ENCODE assay signal across 39 cellular contexts in the genomic region with DNA sequence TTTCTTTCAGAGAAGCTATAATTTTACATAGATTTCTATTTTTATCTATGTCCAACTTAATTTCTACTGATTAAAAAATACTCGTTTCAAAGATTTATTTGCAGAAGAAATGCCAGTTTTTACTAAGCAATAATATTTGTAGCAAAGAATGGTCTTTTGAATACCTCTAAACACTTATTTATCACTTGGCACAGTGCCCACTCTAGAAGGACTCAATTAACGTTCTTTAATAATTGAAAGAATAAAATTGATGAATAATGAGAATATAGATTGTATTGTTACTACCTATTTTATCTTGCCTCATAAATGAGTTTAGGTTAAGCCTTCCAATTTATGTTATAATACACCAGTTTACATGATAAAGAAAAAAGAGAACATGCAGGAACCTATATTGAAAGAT.
"Had no signal": no experiment of that assay in that cellular context is flagged by ENCODE, and none has a peak within 500 bp of the region (broad histone marks: within the 10 kb centered on the region; RNA-seq: fewer than 3 reads in every experiment).

No MANE protein-coding gene starts in this region.

- FAIRE-seq: astrocyte, bronchial epithelial cell had no signal

- ATAC-seq: activated naive CD4-positive, alpha-beta T cell treated with anti-CD3 and anti-CD28 coated beads, Interleukin-2, amount 50 U/mL, for 72 hours; activated naive CD8-positive, alpha-beta T cell treated with anti-CD3 and anti-CD28 coated beads, Interleukin-2, amount 50 U/mL, for 24 hours; activated T-cell treated with anti-CD3 and anti-CD28 coated beads, Interleukin-2, amount 50 U/mL, for 4 hours; activated T-cell treated with anti-CD3 and anti-CD28 coated beads, Interleukin-2, amount 50 U/mL, for 72 hours; activated T-helper 17 cell treated with anti-CD3 and anti-CD28 coated beads, Interleukin-2, amount 50 U/mL, for 72 hours; body of pancreas had no signal

- H3K27me3 ChIP-seq: adrenal gland, ascending aorta, body of pancreas, brain microvascular endothelial cell, breast epithelium, cardiac muscle cell had no signal

- H3K27me3 Mint-ChIP-seq: activated naive CD4-positive, alpha-beta T cell treated with anti-CD3 and anti-CD28 coated beads, Interleukin-2, amount 10 ng/mL, durations not matched to agents 7 days and 5 days; activated naive CD4-positive, alpha-beta T cell treated with anti-CD3 and anti-CD28 coated beads, Interleukin-2, amount 50 U/mL, for 24 hours; activated naive CD8-positive, alpha-beta T cell; activated naive CD8-positive, alpha-beta T cell treated with anti-CD3 and anti-CD28 coated beads for 36 hours; activated naive CD8-positive, alpha-beta T cell treated with anti-CD3 and anti-CD28 coated beads, Interleukin-2, amount 10 ng/mL, durations not matched to agents 7 days and 5 days; activated naive CD8-positive, alpha-beta T cell treated with anti-CD3 and anti-CD28 coated beads, Interleukin-2, amount 50 U/mL, for 24 hours; activated T-cell treated with anti-CD3 and anti-CD28 coated beads, Interleukin-2, amount 50 U/mL, for 24 hours; activated T-helper 17 cell treated with anti-CD3 and anti-CD28 coated beads, Interleukin-2, amount 50 U/mL, for 72 hours; brain; central memory CD8-positive, alpha-beta T cell had no signal

- H3K4me3 Mint-ChIP-seq: activated naive CD4-positive, alpha-beta T cell treated with anti-CD3 and anti-CD28 coated beads for 36 hours; activated naive CD4-positive, alpha-beta T cell treated with anti-CD3 and anti-CD28 coated beads, Interleukin-2, amount 10 ng/mL, durations not matched to agents 7 days and 5 days; activated naive CD4-positive, alpha-beta T cell treated with anti-CD3 and anti-CD28 coated beads, Interleukin-2, amount 50 U/mL, for 24 hours; activated naive CD8-positive, alpha-beta T cell; activated naive CD8-positive, alpha-beta T cell treated with anti-CD3 and anti-CD28 coated beads for 36 hours; activated naive CD8-positive, alpha-beta T cell treated with anti-CD3 and anti-CD28 coated beads, Interleukin-2, amount 10 ng/mL, durations not matched to agents 7 days and 5 days; activated naive CD8-positive, alpha-beta T cell treated with anti-CD3 and anti-CD28 coated beads, Interleukin-2, amount 50 U/mL, for 24 hours; activated T-cell treated with anti-CD3 and anti-CD28 coated beads, Interleukin-2, amount 50 U/mL, for 24 hours; activated T-cell treated with anti-CD3 and anti-CD28 coated beads, Interleukin-2, amount 50 U/mL, for 4 hours; activated T-cell treated with anti-CD3 and anti-CD28 coated beads, Interleukin-2, amount 50 U/mL, for 72 hours; activated T-helper 1 cell treated with anti-CD3 and anti-CD28 coated beads, Interleukin-12 subunit alpha, Interleukin-12 subunit beta, Interleukin-2, Interleukin-4 antibody, amounts not matched to agents 30 ng/mL and 10 ng/mL and 1 ng/mL, durations not matched to agents 14 hours and 24 hours and 36 hours; activated T-helper 17 cell treated with anti-CD3 and anti-CD28 coated beads, Interleukin-2, amount 50 U/mL, for 72 hours; brain; central memory CD8-positive, alpha-beta T cell had no signal

- DNase-seq: activated effector memory CD4-positive, alpha-beta T cell treated with anti-CD3 and anti-CD28 coated beads, Interleukin-2, amount 50 U/mL, for 16 hours; activated effector memory CD4-positive, alpha-beta T cell treated with Interleukin-2 at 50 U/mL for 16 hours; activated gamma-delta T cell; activated gamma-delta T cell treated with Interleukin-2 at 50 U/mL for 16 hours; activated naive CD4-positive, alpha-beta T cell; activated naive CD4-positive, alpha-beta T cell treated with anti-CD3 and anti-CD28 coated beads for 36 hours; activated naive CD4-positive, alpha-beta T cell treated with anti-CD3 and anti-CD28 coated beads, Interleukin-2, amount 10 ng/mL, durations not matched to agents 7 days and 5 days; activated naive CD4-positive, alpha-beta T cell treated with anti-CD3 and anti-CD28 coated beads, Interleukin-2, amount 50 U/mL, for 16 hours; activated naive CD4-positive, alpha-beta T cell treated with Interleukin-2 at 50 U/mL for 16 hours; activated naive CD8-positive, alpha-beta T cell treated with anti-CD3 and anti-CD28 coated beads for 36 hours; activated naive CD8-positive, alpha-beta T cell treated with anti-CD3 and anti-CD28 coated beads, Interleukin-2, amount 10 ng/mL, durations not matched to agents 7 days and 5 days; activated naive CD8-positive, alpha-beta T cell treated with anti-CD3 and anti-CD28 coated beads, Interleukin-2, amount 50 U/mL, for 24 hours; activated T-cell treated with anti-CD3 and anti-CD28 coated beads, Interleukin-2, amount 50 U/mL, for 1 hour; activated T-cell treated with anti-CD3 and anti-CD28 coated beads, Interleukin-2, amount 50 U/mL, for 24 hours; activated T-cell treated with anti-CD3 and anti-CD28 coated beads, Interleukin-2, amount 50 U/mL, for 4 hours; activated T-cell treated with anti-CD3 and anti-CD28 coated beads, Interleukin-2, amount 50 U/mL, for 48 hours; activated T-cell treated with anti-CD3 and anti-CD28 coated beads, Interleukin-2, amount 50 U/mL, for 72 hours; adrenal gland; amygdala; anterior cingulate cortex; aorta; body of pancreas; brain microvascular endothelial cell; caudate nucleus; central memory CD4-positive, alpha-beta T cell; cerebellar nuclear complex had no signal

- H3K4me3 ChIP-seq: adrenal gland, ascending aorta, body of pancreas, breast epithelium, cardiac muscle cell had no signal

- H3K4me1 Mint-ChIP-seq: activated naive CD4-positive, alpha-beta T cell treated with anti-CD3 and anti-CD28 coated beads, Interleukin-2, amount 10 ng/mL, durations not matched to agents 7 days and 5 days; activated naive CD4-positive, alpha-beta T cell treated with anti-CD3 and anti-CD28 coated beads, Interleukin-2, amount 50 U/mL, for 24 hours; activated naive CD8-positive, alpha-beta T cell treated with anti-CD3 and anti-CD28 coated beads for 36 hours; activated naive CD8-positive, alpha-beta T cell treated with anti-CD3 and anti-CD28 coated beads, Interleukin-2, amount 10 ng/mL, durations not matched to agents 7 days and 5 days; activated naive CD8-positive, alpha-beta T cell treated with anti-CD3 and anti-CD28 coated beads, Interleukin-2, amount 50 U/mL, for 24 hours; activated T-helper 17 cell treated with anti-CD3 and anti-CD28 coated beads, Interleukin-2, amount 50 U/mL, for 72 hours; central memory CD8-positive, alpha-beta T cell had no signal

- H3K27ac Mint-ChIP-seq: activated naive CD4-positive, alpha-beta T cell treated with anti-CD3 and anti-CD28 coated beads for 36 hours; activated naive CD4-positive, alpha-beta T cell treated with anti-CD3 and anti-CD28 coated beads, Interleukin-2, amount 10 ng/mL, durations not matched to agents 7 days and 5 days; activated naive CD4-positive, alpha-beta T cell treated with anti-CD3 and anti-CD28 coated beads, Interleukin-2, amount 50 U/mL, for 24 hours; activated naive CD4-positive, alpha-beta T cell treated with anti-CD3 and anti-CD28 coated beads, Interleukin-2, amount 50 U/mL, for 72 hours; activated naive CD8-positive, alpha-beta T cell; activated naive CD8-positive, alpha-beta T cell treated with anti-CD3 and anti-CD28 coated beads for 36 hours; activated naive CD8-positive, alpha-beta T cell treated with anti-CD3 and anti-CD28 coated beads, Interleukin-2, amount 10 ng/mL, durations not matched to agents 7 days and 5 days; activated naive CD8-positive, alpha-beta T cell treated with anti-CD3 and anti-CD28 coated beads, Interleukin-2, amount 50 U/mL, for 24 hours; activated T-cell treated with anti-CD3 and anti-CD28 coated beads, Interleukin-2, amount 50 U/mL, for 24 hours; activated T-cell treated with anti-CD3 and anti-CD28 coated beads, Interleukin-2, amount 50 U/mL, for 72 hours; activated T-helper 1 cell treated with anti-CD3 and anti-CD28 coated beads, Interleukin-12 subunit alpha, Interleukin-12 subunit beta, Interleukin-2, Interleukin-4 antibody, amounts not matched to agents 30 ng/mL and 10 ng/mL and 1 ng/mL, durations not matched to agents 14 hours and 24 hours and 36 hours; activated T-helper 17 cell treated with anti-CD3 and anti-CD28 coated beads, Interleukin-2, amount 50 U/mL, for 72 hours; activated T-helper 2 cell treated with anti-CD3 and anti-CD28 coated beads, Interferon-gamma antibody, Interleukin-2, Interleukin-4, amounts not matched to agents 10 μg/mL and 5 μg/mL and 100 μg/mL, durations not matched to agents 14 hours and 24 hours and 36 hours; brain had no signal

- H3K36me3 Mint-ChIP-seq: activated naive CD4-positive, alpha-beta T cell treated with anti-CD3 and anti-CD28 coated beads, Interleukin-2, amount 10 ng/mL, durations not matched to agents 7 days and 5 days; activated naive CD4-positive, alpha-beta T cell treated with anti-CD3 and anti-CD28 coated beads, Interleukin-2, amount 50 U/mL, for 24 hours; activated naive CD8-positive, alpha-beta T cell; activated naive CD8-positive, alpha-beta T cell treated with anti-CD3 and anti-CD28 coated beads for 36 hours; activated naive CD8-positive, alpha-beta T cell treated with anti-CD3 and anti-CD28 coated beads, Interleukin-2, amount 10 ng/mL, durations not matched to agents 7 days and 5 days; brain had no signal

- H3K9me3 ChIP-seq: adrenal gland, ascending aorta, body of pancreas, breast epithelium had no signal

- H3K4me1 ChIP-seq: adrenal gland, ascending aorta, body of pancreas, breast epithelium had no signal

- H3K36me3 ChIP-seq: adrenal gland, ascending aorta, brain microvascular endothelial cell, breast epithelium, cardiac muscle cell had no signal

- H3K27ac ChIP-seq: adrenal gland, ascending aorta, body of pancreas, brain microvascular endothelial cell, breast epithelium, cardiac muscle cell had no signal
